In the genomic region with DNA sequence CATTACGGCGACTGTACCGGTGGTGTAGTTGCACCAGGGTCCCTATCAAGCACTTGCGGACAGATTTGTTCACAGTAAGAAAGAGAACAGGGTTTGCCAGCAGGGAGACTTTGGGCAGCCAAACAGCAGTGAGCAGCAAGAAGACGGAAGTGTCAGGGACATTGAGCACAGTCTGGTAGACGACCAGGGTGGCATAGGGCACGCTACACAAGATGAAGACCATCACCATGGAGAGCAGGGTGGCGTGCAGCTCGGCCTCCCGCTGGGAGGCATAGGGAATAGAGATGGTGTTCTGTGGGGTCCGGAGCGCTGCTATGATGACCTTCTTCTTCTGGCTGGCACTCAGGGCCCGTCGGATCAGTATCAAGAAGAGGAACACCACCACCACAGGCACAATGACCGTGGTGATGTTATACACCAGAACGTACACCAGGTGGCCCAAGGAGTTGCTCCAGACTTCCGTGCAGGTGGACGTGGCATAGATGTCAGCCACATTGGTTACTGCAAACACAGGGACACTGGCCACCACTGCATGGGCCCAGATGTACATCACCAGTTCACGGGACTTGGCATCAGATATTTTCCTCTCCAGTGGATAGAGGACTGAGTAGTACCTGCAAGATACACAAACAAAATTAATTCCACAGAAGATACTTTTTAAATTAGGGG, we compare ENCODE assay signal across 8 cellular contexts. TPM values are rescaled to one million over a fixed set of nuclear protein-coding genes. Genes with fewer than 3 reads are reported as not detected.
A peak's percentile ranks its signal among the peaks of the same experiment; 100 is the strongest.
DNase-seq lines count a peak whose midpoint lies in the region; ATAC-seq and TF ChIP-seq lines count a peak whose summit lies in the region.

No MANE protein-coding gene starts in this region.

- H3K27ac Mint-ChIP-seq in activated CD8-positive, alpha-beta T cell treated with anti-CD3 and anti-CD28 coated beads, Interleukin-2, amount 10 ng/mL, durations not matched to agents 7 days and 5 days = no peak overlapping the region

- no peak overlapping the region for H3K4me3 ChIP-seq in AG09309 (ENCODE audit: control insufficient read depth, low read depth, low read length)
- no peak overlapping the region for H3K4me3 ChIP-seq in mesendoderm (ENCODE audit: low read length)

- H3K18ac ChIP-seq in mesendoderm (ENCODE audit: low read length) = no peak overlapping the region

- H2BK15ac ChIP-seq in mesendoderm (replicated peaks; ENCODE audit: low read depth) = no peak overlapping the region

- no peaks in the 10 kb centered on the region for H3K36me3 Mint-ChIP-seq in activated CD8-positive, alpha-beta T cell treated with anti-CD3 and anti-CD28 coated beads, Interleukin-2, amount 10 ng/mL, durations not matched to agents 7 days and 5 days (ENCODE audit: low read depth)

- CTCF ChIA-PET in activated CD8-positive, alpha-beta T cell treated with anti-CD3 and anti-CD28 coated beads, Interleukin-2, amount 10 ng/mL, durations not matched to agents 7 days and 5 days (lab: Charles Lee) = no interaction called here

- ATAC-seq in HG03442 (IDR thresholded peaks at IDR 0.05; ENCODE audit: unreplicated experiment) = peak; percentile 55
- no peak for ATAC-seq in activated CD8-positive, alpha-beta T cell treated with anti-CD3 and anti-CD28 coated beads, Interleukin-2, amount 10 ng/mL, durations not matched to agents 7 days and 5 days
- ATAC-seq in GM19455 (IDR thresholded peaks at IDR 0.05; ENCODE audit: unreplicated experiment) = no peak

- H4K5ac ChIP-seq in mesendoderm (ENCODE audit: low read length) = no peak overlapping the region

- H2AK5ac ChIP-seq in mesendoderm (ENCODE audit: low read length) = no peak overlapping the region

- H3K4me1 Mint-ChIP-seq in activated CD8-positive, alpha-beta T cell treated with anti-CD3 and anti-CD28 coated beads, Interleukin-2, amount 10 ng/mL, durations not matched to agents 7 days and 5 days (ENCODE audit: low read depth) = no peaks in the 10 kb centered on the region

- no peak overlapping the region for H2BK5ac ChIP-seq in mesendoderm (ENCODE audit: low read length)

- H3K23ac ChIP-seq in mesendoderm (ENCODE audit: low read length) = no peak overlapping the region

- no peak for DNase-seq in AG09309 (ENCODE audit: low read depth)
- DNase-seq in activated CD8-positive, alpha-beta T cell treated with anti-CD3 and anti-CD28 coated beads, Interleukin-2, amount 10 ng/mL, durations not matched to agents 7 days and 5 days = peak; percentile 29
- DNase-seq in mesendoderm = peak; percentile 49
- DNase-seq in NCI-H2171 treated with DMSO at 0.1 percent for 48 hours (lab: John Stamatoyannopoulos, UW) = no peak
- DNase-seq in foreskin melanocyte = no peak

- no CpG with 5 or more reads among the region's 19 CpGs for WGBS in mesendoderm (ENCODE audit: extremely low coverage, insufficient coverage, low lambda C conversion rate)

- H3K79me1 ChIP-seq in mesendoderm (ENCODE audit: low read length) = no peaks in the 10 kb centered on the region

- H3K4me1 ChIP-seq in mesendoderm (ENCODE audit: control insufficient read depth, low read depth, low read length) = no peaks in the 10 kb centered on the region

- no peak overlapping the region for H2BK120ac ChIP-seq in mesendoderm (ENCODE audit: low read depth, low read length)

- no peaks in the 10 kb centered on the region for H3K79me2 ChIP-seq in mesendoderm (ENCODE audit: control insufficient read depth, insufficient read depth, low read length)

- no peak overlapping the region for H3K9ac ChIP-seq in mesendoderm (ENCODE audit: low read length)

- no peak overlapping the region for H3K4me3 Mint-ChIP-seq in activated CD8-positive, alpha-beta T cell treated with anti-CD3 and anti-CD28 coated beads, Interleukin-2, amount 10 ng/mL, durations not matched to agents 7 days and 5 days

- H3K9me3 Mint-ChIP-seq in activated CD8-positive, alpha-beta T cell treated with anti-CD3 and anti-CD28 coated beads, Interleukin-2, amount 10 ng/mL, durations not matched to agents 7 days and 5 days (ENCODE audit: insufficient read depth) = no peaks in the 10 kb centered on the region

- H3K27me3 ChIP-seq in mesendoderm (ENCODE audit: insufficient read depth, low read length, poor library complexity) = no peaks in the 10 kb centered on the region

- H3K4ac ChIP-seq in mesendoderm (ENCODE audit: low read depth, low read length) = no peak overlapping the region

- no peak overlapping the region for H3K4me2 ChIP-seq in mesendoderm (ENCODE audit: low read length)

- H3K36me3 ChIP-seq in mesendoderm (ENCODE audit: control insufficient read depth, insufficient read depth, low read length) = no peaks in the 10 kb centered on the region

- POLR2A ChIA-PET in activated CD8-positive, alpha-beta T cell treated with anti-CD3 and anti-CD28 coated beads, Interleukin-2, amount 10 ng/mL, durations not matched to agents 7 days and 5 days (lab: Charles Lee) = no interaction called here

- no peak overlapping the region for H3K56ac ChIP-seq in mesendoderm (ENCODE audit: low read length)

- H3K27ac ChIP-seq in mesendoderm (ENCODE audit: low read depth, low read length) = no peak overlapping the region

- peak; percentile 49 for TF ChIP-seq CTCF in AG09309 (IDR thresholded peaks at IDR 0.05; ENCODE audit: control insufficient read depth, insufficient read depth, low read depth, low read length, missing control alignments)
- peak; percentile 76 for TF ChIP-seq CTCF in GM12873 (IDR thresholded peaks at IDR 0.05; ENCODE audit: insufficient read depth, low read depth, low read length, missing control alignments)

- no peak overlapping the region for H4K8ac ChIP-seq in mesendoderm (ENCODE audit: low read depth, low read length)

- peaks cover 27% of the 10 kb centered on the region for H3K27me3 Mint-ChIP-seq in activated CD8-positive, alpha-beta T cell treated with anti-CD3 and anti-CD28 coated beads, Interleukin-2, amount 10 ng/mL, durations not matched to agents 7 days and 5 days (ENCODE audit: low read depth)

RNA-seq across cellular contexts. Expression of a gene that starts 19.1 kb away (rescaled TPM):
- 1 to 10 TPM in 1 of 2 experiments, under 1 TPM in 1; 0.73 to 1.0 TPM for total RNA-seq in activated CD8-positive, alpha-beta T cell treated with anti-CD3 and anti-CD28 coated beads, Interleukin-2, amount 10 ng/mL, durations not matched to agents 7 days and 5 days
- 0.29 TPM for polyA plus RNA-seq in mesendoderm (2013, experiment 1 of 2)
- 0.32 TPM for polyA plus RNA-seq in mesendoderm (2013, experiment 2 of 2)

Comparison
In these comparisons a context has a peak if more than half of its experiments do, and no peak if none do; other contexts are left out.
1. DNase-seq: peak in activated CD8-positive, alpha-beta T cell treated with anti-CD3 and anti-CD28 coated beads, Interleukin-2, amount 10 ng/mL, durations not matched to agents 7 days and 5 days (single experiment) and mesendoderm (single experiment); none in AG09309 (single experiment), NCI-H2171 treated with DMSO at 0.1 percent for 48 hours (single experiment) and foreskin melanocyte (single experiment).